Comparison of ENCODE assay signal across 18 cellular contexts in the genomic region with DNA sequence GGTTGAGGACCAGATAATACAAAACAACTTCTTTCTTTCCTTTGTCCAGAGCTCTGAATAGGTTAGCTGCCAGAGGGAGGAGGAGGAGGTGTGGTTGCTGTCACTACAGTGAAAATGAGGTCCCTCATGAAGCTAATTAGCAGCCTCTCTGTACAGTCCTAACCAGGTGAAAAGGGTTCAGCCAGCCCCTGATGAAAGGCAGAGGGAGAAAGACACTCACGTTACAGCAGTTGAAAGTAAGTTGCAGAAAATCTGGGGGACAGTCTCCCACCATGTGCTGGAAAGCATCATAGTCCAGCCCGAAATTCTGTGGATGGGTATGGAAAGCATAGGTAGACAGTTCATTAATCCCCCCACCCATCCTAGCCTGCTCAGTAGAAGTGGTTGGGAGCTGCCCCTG. TPM values are rescaled to one million over a fixed set of nuclear protein-coding genes. Genes with fewer than 3 reads are reported as not detected.
"Had no signal": no experiment of that assay in that cellular context is flagged by ENCODE, and none has a peak within 500 bp of the region (broad histone marks: within the 10 kb centered on the region; RNA-seq: fewer than 3 reads in every experiment).

No MANE protein-coding gene starts in this region.

- H3K27ac ChIP-seq: esophagus muscularis mucosa, gastroesophageal sphincter, heart left ventricle, left lung, transverse colon, uterus had no signal

- H3K27me3 Mint-ChIP-seq: activated B cell treated with CpG ODN at 0.5 μM for 24 hours; activated CD4-positive, alpha-beta T cell treated with anti-CD3 and anti-CD28 coated beads, Interleukin-2, amount 10 ng/mL, durations not matched to agents 24 days and 14 days; stimulated activated naive CD8-positive, alpha-beta T cell treated with anti-CD3 and anti-CD28 coated beads, Interleukin-15, Interleukin-2, amounts not matched to agents 100 ng/mL and 50 ng/mL, for 24 hours had no signal

- H3K27ac Mint-ChIP-seq: activated T-helper 1 cell treated with anti-CD3 and anti-CD28 coated beads, Interleukin-12 subunit alpha, Interleukin-12 subunit beta, Interleukin-2, Interleukin-4 antibody, amounts not matched to agents 30 ng/mL and 10 ng/mL and 1 ng/mL, durations not matched to agents 14 hours and 24 hours and 36 hours; mesothelial cell of epicardium; stimulated activated naive CD8-positive, alpha-beta T cell treated with anti-CD3 and anti-CD28 coated beads, Interleukin-15, Interleukin-2, amounts not matched to agents 100 ng/mL and 50 ng/mL, for 24 hours had no signal

- H3K4me3 ChIP-seq: esophagus muscularis mucosa, gastroesophageal sphincter, heart left ventricle, left lung, transverse colon, uterus had no signal

- H3K9me3 Mint-ChIP-seq: activated B cell treated with CpG ODN at 0.5 μM for 24 hours; activated CD4-positive, alpha-beta T cell treated with anti-CD3 and anti-CD28 coated beads, Interleukin-2, amount 10 ng/mL, durations not matched to agents 24 days and 14 days; activated T-helper 1 cell treated with anti-CD3 and anti-CD28 coated beads, Interleukin-12 subunit alpha, Interleukin-12 subunit beta, Interleukin-2, Interleukin-4 antibody, amounts not matched to agents 30 ng/mL and 10 ng/mL and 1 ng/mL, durations not matched to agents 14 hours and 24 hours and 36 hours; mesothelial cell of epicardium; stimulated activated naive CD8-positive, alpha-beta T cell treated with anti-CD3 and anti-CD28 coated beads, Interleukin-15, Interleukin-2, amounts not matched to agents 100 ng/mL and 50 ng/mL, for 24 hours had no signal

- H3K9me3 ChIP-seq: esophagus muscularis mucosa, gastroesophageal sphincter, heart left ventricle, left lung, transverse colon, uterus had no signal

- H3K27me3 ChIP-seq: esophagus muscularis mucosa, gastroesophageal sphincter, heart left ventricle, left lung, transverse colon, uterus had no signal

- H3K36me3 ChIP-seq: uterus had no signal

- DNase-seq: activated B cell treated with CpG ODN at 0.5 μM for 24 hours; activated CD4-positive, alpha-beta T cell treated with anti-CD3 and anti-CD28 coated beads, Interleukin-2, amount 10 ng/mL, durations not matched to agents 24 days and 14 days; activated naive CD4-positive, alpha-beta T cell; effector CD4-positive, alpha-beta T cell; heart left ventricle; left lung; retina; stimulated activated CD4-positive, alpha-beta T cell treated with anti-CD3 and anti-CD28 coated beads, Interleukin-12 subunit alpha, Interleukin-12 subunit beta, amount 100 ng/mL, for 4 hours; stimulated activated CD4-positive, alpha-beta T cell treated with anti-CD3 and anti-CD28 coated beads, Interleukin-1b, Interleukin-23, amount 100 ng/mL, for 48 hours; T-helper 9 cell; transverse colon; uterus had no signal

- ATAC-seq: gastroesophageal sphincter, heart left ventricle, left lung had no signal

- H3K4me3 Mint-ChIP-seq: activated B cell treated with CpG ODN at 0.5 μM for 24 hours; activated CD4-positive, alpha-beta T cell treated with anti-CD3 and anti-CD28 coated beads, Interleukin-2, amount 10 ng/mL, durations not matched to agents 24 days and 14 days; activated T-helper 1 cell treated with anti-CD3 and anti-CD28 coated beads, Interleukin-12 subunit alpha, Interleukin-12 subunit beta, Interleukin-2, Interleukin-4 antibody, amounts not matched to agents 30 ng/mL and 10 ng/mL and 1 ng/mL, durations not matched to agents 14 hours and 24 hours and 36 hours; mesothelial cell of epicardium; stimulated activated naive CD8-positive, alpha-beta T cell treated with anti-CD3 and anti-CD28 coated beads, Interleukin-15, Interleukin-2, amounts not matched to agents 100 ng/mL and 50 ng/mL, for 24 hours had no signal

RNA-seq across cellular contexts. Expression of a gene that starts 19.8 kb away (rescaled TPM):
- polyA plus RNA-seq: neural cell had no signal
